ENCODE assay signal across 7 cellular contexts in the genomic region with DNA sequence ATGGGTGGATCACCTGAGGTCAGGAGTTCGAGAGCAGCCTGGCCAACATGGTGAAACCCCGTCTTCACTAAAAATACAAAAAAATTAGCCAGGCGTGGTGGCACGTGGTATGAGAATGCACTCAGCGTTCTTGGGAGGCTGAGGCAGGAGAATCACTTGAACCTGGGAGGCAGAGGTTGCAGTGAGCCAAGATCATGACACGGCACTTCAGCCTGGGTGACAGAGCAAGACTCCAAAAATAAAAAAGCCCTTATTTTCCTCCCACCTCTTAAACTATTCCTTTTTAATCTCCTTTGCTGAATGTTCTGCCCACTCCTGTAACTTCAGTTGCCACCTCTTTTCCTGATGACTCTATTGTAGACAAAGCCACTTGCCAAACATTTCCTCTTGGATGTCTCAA.
DNase-seq lines count a peak whose midpoint lies in the region; ATAC-seq and TF ChIP-seq lines count a peak whose summit lies in the region.
"Not testable (repeated sequence)": the region's sequence is repeated elsewhere in the genome, so short reads cannot be mapped to it uniquely, and the experiment has no call there.

No MANE protein-coding gene starts in this region.

- H3K4me1 Mint-ChIP-seq in activated T-helper 1 cell treated with anti-CD3 and anti-CD28 coated beads, Interleukin-12 subunit alpha, Interleukin-12 subunit beta, Interleukin-2, Interleukin-4 antibody, amounts not matched to agents 30 ng/mL and 10 ng/mL and 1 ng/mL, durations not matched to agents 14 hours and 24 hours and 36 hours (ENCODE audit: low read depth); activated naive CD8-positive, alpha-beta T cell treated with anti-CD3 and anti-CD28 coated beads, Interleukin-2, amount 50 U/mL, for 24 hours: not testable (repeated sequence)
- peaks cover 15% of the 10 kb centered on the region for H3K4me1 Mint-ChIP-seq in dendritic cell treated with granulocyte-macrophage colony-stimulating factor and Interleukin-4, amounts not matched to agents 40 ng/mL and 50 ng/mL, for 4 days (ENCODE audit: low read depth)

- not testable (repeated sequence) for H3K36me3 ChIP-seq in SK-N-MC (ENCODE audit: insufficient read depth, low read length)

- not testable (repeated sequence) for ATAC-seq in activated naive CD8-positive, alpha-beta T cell treated with anti-CD3 and anti-CD28 coated beads, Interleukin-2, amount 50 U/mL, for 24 hours

- intact Hi-C loops in activated T-helper 1 cell treated with anti-CD3 and anti-CD28 coated beads, Interleukin-12 subunit alpha, Interleukin-12 subunit beta, Interleukin-2, Interleukin-4 antibody, amounts not matched to agents 30 ng/mL and 10 ng/mL and 1 ng/mL, durations not matched to agents 14 hours and 24 hours and 36 hours (cut with micrococcal nuclease); dendritic cell treated with granulocyte-macrophage colony-stimulating factor and Interleukin-4, amounts not matched to agents 40 ng/mL and 50 ng/mL, for 4 days (cut with micrococcal nuclease): not testable (repeated sequence)

- H3K27ac Mint-ChIP-seq in activated T-helper 1 cell treated with anti-CD3 and anti-CD28 coated beads, Interleukin-12 subunit alpha, Interleukin-12 subunit beta, Interleukin-2, Interleukin-4 antibody, amounts not matched to agents 30 ng/mL and 10 ng/mL and 1 ng/mL, durations not matched to agents 14 hours and 24 hours and 36 hours = peak overlapping the region; percentile 73
- H3K27ac Mint-ChIP-seq in activated naive CD8-positive, alpha-beta T cell treated with anti-CD3 and anti-CD28 coated beads, Interleukin-2, amount 50 U/mL, for 24 hours = peak overlapping the region; percentile 71
- H3K27ac Mint-ChIP-seq in dendritic cell treated with granulocyte-macrophage colony-stimulating factor and Interleukin-4, amounts not matched to agents 40 ng/mL and 50 ng/mL, for 4 days = peak overlapping the region; percentile 37

- not testable (repeated sequence) for H3K9me3 Mint-ChIP-seq in activated T-helper 1 cell treated with anti-CD3 and anti-CD28 coated beads, Interleukin-12 subunit alpha, Interleukin-12 subunit beta, Interleukin-2, Interleukin-4 antibody, amounts not matched to agents 30 ng/mL and 10 ng/mL and 1 ng/mL, durations not matched to agents 14 hours and 24 hours and 36 hours; activated naive CD8-positive, alpha-beta T cell treated with anti-CD3 and anti-CD28 coated beads, Interleukin-2, amount 50 U/mL, for 24 hours; dendritic cell treated with granulocyte-macrophage colony-stimulating factor and Interleukin-4, amounts not matched to agents 40 ng/mL and 50 ng/mL, for 4 days

- H3K36me3 Mint-ChIP-seq in activated T-helper 1 cell treated with anti-CD3 and anti-CD28 coated beads, Interleukin-12 subunit alpha, Interleukin-12 subunit beta, Interleukin-2, Interleukin-4 antibody, amounts not matched to agents 30 ng/mL and 10 ng/mL and 1 ng/mL, durations not matched to agents 14 hours and 24 hours and 36 hours (ENCODE audit: low read depth) = peaks cover 40% of the 10 kb centered on the region
- H3K36me3 Mint-ChIP-seq in activated naive CD8-positive, alpha-beta T cell treated with anti-CD3 and anti-CD28 coated beads, Interleukin-2, amount 50 U/mL, for 24 hours (ENCODE audit: low read depth) = peaks cover 36% of the 10 kb centered on the region
- peaks cover 41% of the 10 kb centered on the region for H3K36me3 Mint-ChIP-seq in dendritic cell treated with granulocyte-macrophage colony-stimulating factor and Interleukin-4, amounts not matched to agents 40 ng/mL and 50 ng/mL, for 4 days (ENCODE audit: low read depth)

- H3K27ac ChIP-seq in SK-N-MC = peak overlapping the region; percentile 57; the same call in 1 of the 2 replicates

- H3K4me3 Mint-ChIP-seq in activated T-helper 1 cell treated with anti-CD3 and anti-CD28 coated beads, Interleukin-12 subunit alpha, Interleukin-12 subunit beta, Interleukin-2, Interleukin-4 antibody, amounts not matched to agents 30 ng/mL and 10 ng/mL and 1 ng/mL, durations not matched to agents 14 hours and 24 hours and 36 hours; activated naive CD8-positive, alpha-beta T cell treated with anti-CD3 and anti-CD28 coated beads, Interleukin-2, amount 50 U/mL, for 24 hours; dendritic cell treated with granulocyte-macrophage colony-stimulating factor and Interleukin-4, amounts not matched to agents 40 ng/mL and 50 ng/mL, for 4 days: not testable (repeated sequence)

- H3K27me3 Mint-ChIP-seq in activated T-helper 1 cell treated with anti-CD3 and anti-CD28 coated beads, Interleukin-12 subunit alpha, Interleukin-12 subunit beta, Interleukin-2, Interleukin-4 antibody, amounts not matched to agents 30 ng/mL and 10 ng/mL and 1 ng/mL, durations not matched to agents 14 hours and 24 hours and 36 hours (ENCODE audit: insufficient read depth); activated naive CD8-positive, alpha-beta T cell treated with anti-CD3 and anti-CD28 coated beads, Interleukin-2, amount 50 U/mL, for 24 hours; dendritic cell treated with granulocyte-macrophage colony-stimulating factor and Interleukin-4, amounts not matched to agents 40 ng/mL and 50 ng/mL, for 4 days: not testable (repeated sequence)

- not testable (repeated sequence) for TF ChIP-seq CTCF in fibroblast of pulmonary artery (IDR thresholded peaks at IDR 0.05; ENCODE audit: low read length, missing control alignments)

- not testable (repeated sequence) for H3K9ac ChIP-seq in SK-N-MC (ENCODE audit: insufficient read length)

- DNase-seq in Caki2 (ENCODE audit: low read depth) = peak; percentile 27
- DNase-seq in SK-N-MC (ENCODE audit: low read depth, low spot score); activated T-helper 1 cell treated with anti-CD3 and anti-CD28 coated beads, Interleukin-12 subunit alpha, Interleukin-12 subunit beta, Interleukin-2, Interleukin-4 antibody, amounts not matched to agents 30 ng/mL and 10 ng/mL and 1 ng/mL, durations not matched to agents 14 hours and 24 hours and 36 hours (ENCODE audit: low spot score); activated naive CD8-positive, alpha-beta T cell treated with anti-CD3 and anti-CD28 coated beads, Interleukin-2, amount 50 U/mL, for 24 hours: not testable (repeated sequence)
- DNase-seq in fibroblast of pulmonary artery (ENCODE audit: low read depth) = peak; percentile 2
- peak; percentile 28 for DNase-seq in putamen (ENCODE audit: low spot score)

- not testable (repeated sequence) for H3K9me3 ChIP-seq in SK-N-MC (ENCODE audit: low read depth, low read length)

- not testable (repeated sequence) for H3K4me3 ChIP-seq in SK-N-MC; fibroblast of pulmonary artery (replicated peaks; ENCODE audit: low read depth, low read length)

- in situ Hi-C loops in Caki2 (cut with HindIII; ENCODE audit: low pct_unique_long_range_greater_than_20kb, low sequenced_read_pairs) = not testable (repeated sequence)
